In genomic region chr10:78515873-78516153, GRCh38 we compare ENCODE assay signal across 22 cellular contexts.
"Had no signal": no experiment of that assay in that cellular context is flagged by ENCODE, and none has a peak within 500 bp of the region (broad histone marks: within the 10 kb centered on the region; RNA-seq: fewer than 3 reads in every experiment).

No MANE protein-coding gene starts in this region.

- H3K36me3 ChIP-seq: breast epithelium, left ventricle myocardium inferior, ovary had no signal

- DNase-seq: activated CD4-positive, alpha-beta T cell treated with anti-CD3 and anti-CD28 coated beads, Interleukin-2, amount 50 U/mL, for 1 hour; activated naive CD4-positive, alpha-beta T cell; activated T-cell treated with anti-CD3 and anti-CD28 coated beads for 4 hours; activated T-cell treated with anti-CD3 and anti-CD28 coated beads, Interleukin-2, amount 50 U/mL, for 72 hours; central memory CD4-positive, alpha-beta T cell; foreskin melanocyte; left ventricle myocardium inferior; mesendoderm; stimulated activated CD4-positive, alpha-beta T cell treated with anti-CD3 and anti-CD28 coated beads, Interleukin-15, amount 100 ng/mL, for 24 hours; stimulated activated CD4-positive, alpha-beta T cell treated with anti-CD3 and anti-CD28 coated beads, Interleukin-2, amount 100 ng/mL, for 24 hours; stimulated activated naive CD4-positive, alpha-beta T cell treated with Interleukin-2 at 50 U/mL for 16 hours; T-helper 2 cell; testis had no signal

- H3K27ac ChIP-seq: left ventricle myocardium inferior, SK-N-MC, testis had no signal

- H3K9me3 ChIP-seq: breast epithelium, left ventricle myocardium inferior, ovary, testis had no signal

- H3K9me3 Mint-ChIP-seq: activated naive CD4-positive, alpha-beta T cell treated with anti-CD3 and anti-CD28 coated beads, Interleukin-2, amount 50 U/mL, for 72 hours; activated T-cell treated with anti-CD3 and anti-CD28 coated beads, Interleukin-2, amount 50 U/mL, for 72 hours; type B pancreatic cell; WTC11 had no signal

- H3K27me3 Mint-ChIP-seq: type B pancreatic cell had no signal

- ATAC-seq: activated naive CD4-positive, alpha-beta T cell treated with anti-CD3 and anti-CD28 coated beads, Interleukin-2, amount 50 U/mL, for 72 hours; activated T-cell treated with anti-CD3 and anti-CD28 coated beads, Interleukin-2, amount 50 U/mL, for 72 hours; esophagus mucosa; WTC11 had no signal

- H3K4me3 ChIP-seq: breast epithelium, left ventricle myocardium inferior, lung, ovary, SK-N-MC, testis had no signal

- H3K36me3 Mint-ChIP-seq: activated naive CD4-positive, alpha-beta T cell treated with anti-CD3 and anti-CD28 coated beads, Interleukin-2, amount 50 U/mL, for 72 hours; type B pancreatic cell; WTC11 had no signal

- H3K27me3 ChIP-seq: breast epithelium, ovary, testis had no signal

- H3K4me1 ChIP-seq: breast epithelium had no signal

- H3K27ac Mint-ChIP-seq: activated naive CD4-positive, alpha-beta T cell treated with anti-CD3 and anti-CD28 coated beads, Interleukin-2, amount 50 U/mL, for 72 hours; activated T-cell treated with anti-CD3 and anti-CD28 coated beads, Interleukin-2, amount 50 U/mL, for 72 hours; progenitor cell of endocrine pancreas; type B pancreatic cell; WTC11 had no signal

- H3K4me3 Mint-ChIP-seq: activated T-cell treated with anti-CD3 and anti-CD28 coated beads, Interleukin-2, amount 50 U/mL, for 72 hours; type B pancreatic cell; WTC11 had no signal
